25 cellular contexts compared by ENCODE assay signal in genomic region chrX:96715412-96715940, GRCh38. TPM values are rescaled to one million over a fixed set of nuclear protein-coding genes. Genes with fewer than 3 reads are reported as not detected.
DNase-seq lines count a peak whose midpoint lies in the region; ATAC-seq, FAIRE-seq and TF ChIP-seq lines count a peak whose summit lies in the region.
"Had no signal": no experiment of that assay in that cellular context is flagged by ENCODE, and none has a peak within 500 bp of the region (broad histone marks: within the 10 kb centered on the region; RNA-seq: fewer than 3 reads in every experiment).

No MANE protein-coding gene starts in this region.

- no peaks in the 10 kb centered on the region for H3K36me3 ChIP-seq in pancreas
- H3K36me3 ChIP-seq: gastroesophageal sphincter, SJSA1, tibial artery had no signal

- DNase-seq in GM03348 (ENCODE audit: low spot score), result peak; percentile 3
- DNase-seq in LNCaP clone FGC (ENCODE audit: low read depth), result peak; percentile 22
- DNase-seq in amniotic epithelial cell (ENCODE audit: low read depth), result peak; percentile 11
- DNase-seq in pancreas, result no peak
- no peak for DNase-seq in stimulated activated CD4-positive, alpha-beta T cell treated with anti-CD3 and anti-CD28 coated beads, Interleukin-4, amount 100 ng/mL, for 4 hours
- DNase-seq in occipital lobe (lab: John Stamatoyannopoulos, UW), result no peak
- DNase-seq in stimulated activated CD4-positive, alpha-beta T cell treated with anti-CD3 and anti-CD28 coated beads, Interleukin-2, amount 100 ng/mL, for 24 hours, result no peak
- DNase-seq: activated CD4-positive, alpha-beta T cell treated with anti-CD3 and anti-CD28 coated beads for 36 hours; activated naive CD4-positive, alpha-beta T cell treated with anti-CD3 and anti-CD28 coated beads, Interleukin-2, amount 10 ng/mL, durations not matched to agents 7 days and 5 days; activated T-cell treated with anti-CD3 and anti-CD28 coated beads, Interleukin-2, amount 50 U/mL, for 72 hours; AML-193; DMS53; GOT3; NCI-H187 treated with DMSO at 0.1 percent for 48 hours; stimulated activated CD4-positive, alpha-beta T cell treated with anti-CD3 and anti-CD28 coated beads, Interleukin-2, amount 100 ng/mL, for 48 hours; stimulated activated naive CD8-positive, alpha-beta T cell treated with anti-CD3 and anti-CD28 coated beads, Interleukin-15, Interleukin-2, amounts not matched to agents 100 U/mL and 50 U/mL, for 24 hours; tibial artery had no signal

- ATAC-seq in pancreas, result no peak
- no peak for ATAC-seq in GM18861 (IDR thresholded peaks at IDR 0.05; ENCODE audit: unreplicated experiment)
- ATAC-seq: activated CD4-positive, alpha-beta T cell treated with anti-CD3 and anti-CD28 coated beads for 36 hours; activated T-cell treated with anti-CD3 and anti-CD28 coated beads, Interleukin-2, amount 50 U/mL, for 72 hours; gastroesophageal sphincter; HepG2; Panc1; stimulated activated naive CD8-positive, alpha-beta T cell treated with anti-CD3 and anti-CD28 coated beads, Interleukin-15, Interleukin-2, amounts not matched to agents 100 U/mL and 50 U/mL, for 24 hours had no signal

- no peak for TF ChIP-seq CTCF in LNCaP clone FGC (IDR thresholded peaks at IDR 0.05; ENCODE audit: control insufficient read depth, extremely low read depth, insufficient read depth)
- TF ChIP-seq CTCF in pancreas (IDR thresholded peaks at IDR 0.05), result no peak

- H3K4me3 ChIP-seq in LNCaP clone FGC (ENCODE audit: low read depth, low read length) (no peak overlapping the region), pancreas (no peak overlapping the region)
- H3K4me3 ChIP-seq: gastroesophageal sphincter, lung, SJSA1, skin epidermis, tibial artery had no signal

- H3K9me3 ChIP-seq in pancreas, result no peaks in the 10 kb centered on the region
- H3K9me3 ChIP-seq: gastroesophageal sphincter, SJSA1, tibial artery had no signal

- H3K27me3 ChIP-seq in pancreas, result no peaks in the 10 kb centered on the region
- H3K27me3 ChIP-seq: gastroesophageal sphincter, SJSA1, tibial artery had no signal

- H3K4me1 ChIP-seq in pancreas, result no peaks in the 10 kb centered on the region
- H3K4me1 ChIP-seq: SJSA1 had no signal

- H3K27ac ChIP-seq in pancreas, result no peak overlapping the region
- H3K27ac ChIP-seq: epithelial cell of prostate, gastroesophageal sphincter, SJSA1, skin epidermis, tibial artery had no signal

- intact Hi-C loops in pancreas (cut with DNase I), result no loop called here

- peak; percentile 34 for FAIRE-seq in pancreas (lab: Jason Lieb, UNC)
- FAIRE-seq: HepG2 had no signal

- 29 to 33% methylated on average over 3 of the region's 3 CpGs for WGBS in pancreas, 2 donors

RNA-seq across cellular contexts. Expression of gene DIAPH2, which starts 30.8 kb away (rescaled TPM):
- total RNA-seq in pancreas, result 10 to 100 TPM in 1 of 6 donors, 1 to 10 TPM in 5; 5.7 to 10.0 (median 6.0) TPM
- polyA plus RNA-seq in pancreas, result 1 to 10 TPM; 1.9 to 3.3 TPM
- total RNA-seq in occipital lobe, result 18.2 TPM

Comparison
In these comparisons a context has a peak if more than half of its experiments do, and no peak if none do; other contexts are left out.
1. DNase-seq: peak in GM03348 (single experiment), LNCaP clone FGC (single experiment) and amniotic epithelial cell (single experiment); none in pancreas (0 of 6), stimulated activated CD4-positive, alpha-beta T cell treated with anti-CD3 and anti-CD28 coated beads, Interleukin-4, amount 100 ng/mL, for 4 hours (0 of 2), occipital lobe (single experiment) and stimulated activated CD4-positive, alpha-beta T cell treated with anti-CD3 and anti-CD28 coated beads, Interleukin-2, amount 100 ng/mL, for 24 hours (0 of 2).